11 cellular contexts compared by ENCODE assay signal in the genomic region with DNA sequence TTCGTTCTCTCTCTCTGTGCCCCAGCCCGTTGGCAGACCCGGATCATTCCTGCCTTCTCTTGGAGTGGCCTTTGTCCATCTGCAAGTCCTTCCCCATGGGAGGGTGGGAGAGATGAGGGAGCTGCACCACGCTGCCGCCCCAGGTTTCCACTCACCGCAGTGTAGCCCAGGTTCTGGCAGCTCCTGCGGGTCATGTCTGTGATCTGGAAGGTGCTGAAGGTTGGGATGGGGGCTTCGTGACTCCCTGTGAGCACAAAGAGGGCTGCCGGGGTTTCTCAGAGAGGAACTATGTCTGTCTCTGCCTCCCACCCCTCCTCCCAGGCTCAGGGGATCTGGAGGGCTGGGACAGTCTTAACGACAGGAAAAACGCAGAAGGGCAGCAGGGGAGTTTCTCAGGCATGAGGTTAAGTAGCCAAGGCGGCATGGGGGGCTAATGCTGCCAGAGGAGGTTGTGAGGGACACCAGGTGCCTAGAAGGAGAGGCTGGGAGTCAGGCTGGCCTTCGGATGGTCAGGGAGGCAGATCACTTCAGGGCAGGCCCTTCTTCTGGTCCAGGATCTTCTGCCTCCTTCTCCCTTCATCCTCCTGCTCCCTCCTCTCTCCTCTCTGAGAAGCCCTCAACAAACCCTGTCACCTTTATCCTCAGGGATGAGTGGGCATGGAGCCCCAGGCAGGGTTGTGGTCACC. TPM values are rescaled to one million over a fixed set of nuclear protein-coding genes. Genes with fewer than 3 reads are reported as not detected.
DNase-seq lines count a peak whose midpoint lies in the region; ATAC-seq and TF ChIP-seq lines count a peak whose summit lies in the region.
"Had no signal": no experiment of that assay in that cellular context is flagged by ENCODE, and none has a peak within 500 bp of the region (broad histone marks: within the 10 kb centered on the region; RNA-seq: fewer than 3 reads in every experiment).

No MANE protein-coding gene starts in this region.

- peaks cover 8 to 27% of the 10 kb centered on the region in 2 experiments for H3K27me3 ChIP-seq in mesenchymal stem cell (ENCODE audit: control insufficient read depth in 1 of 2, insufficient read depth in 1 of 2, low read length in 2 of 2)
- H3K27me3 ChIP-seq in thyroid gland, result no peaks in the 10 kb centered on the region

- H3K36me3 ChIP-seq in mesenchymal stem cell (ENCODE audit: control insufficient read depth in 1 of 2, insufficient read depth in 2 of 2, low read depth in 1 of 2, low read length in 2 of 2), result no peaks in the 10 kb centered on the region
- no peaks in the 10 kb centered on the region for H3K36me3 ChIP-seq in thyroid gland
- H3K36me3 ChIP-seq: tibial artery had no signal

- intact Hi-C loops in thyroid gland (cut with DNase I), result no loop called here

- H3K4me1 Mint-ChIP-seq in activated T-cell treated with anti-CD3 and anti-CD28 coated beads, Interleukin-2, amount 50 U/mL, for 24 hours (ENCODE audit: low read depth), result peaks cover 61% of the 10 kb centered on the region

- no peak overlapping the region for H3K4me3 ChIP-seq in mesenchymal stem cell (ENCODE audit: insufficient read depth in 1 of 2, low read depth in 1 of 2, low read length in 2 of 2)
- no peak overlapping the region for H3K4me3 ChIP-seq in thyroid gland (replicated peaks in 1 of 3)
- H3K4me3 ChIP-seq: tibial artery had no signal

- no peak overlapping the region for H2BK15ac ChIP-seq in mesenchymal stem cell (ENCODE audit: low read depth, poor library complexity, severe bottlenecking)

- no peak for TF ChIP-seq CTCF in thyroid gland (IDR thresholded peaks at IDR 0.05)

- H3K79me1 ChIP-seq in mesenchymal stem cell (replicated peaks; ENCODE audit: low read length, poor library complexity, severe bottlenecking), result no peaks in the 10 kb centered on the region

- peak; percentile 57 for DNase-seq in activated T-cell treated with anti-CD3 and anti-CD28 coated beads, Interleukin-2, amount 50 U/mL, for 24 hours
- no peak for DNase-seq in activated T-cell treated with anti-CD3 and anti-CD28 coated beads, Interleukin-2, amount 50 U/mL, for 1 hour
- DNase-seq in activated naive CD4-positive, alpha-beta T cell treated with anti-CD3 and anti-CD28 coated beads, Interleukin-2, amount 50 U/mL, for 72 hours (ENCODE audit: low spot score in 2 of 2), result peak in 1 of 2 donors; percentile 55
- DNase-seq in mesenchymal stem cell (no peak), thyroid gland (no peak), RPMI8226 (no peak), mucosa of gallbladder (ENCODE audit: low spot score) (no peak), DMS79 treated with DMSO at 0.1 percent for 48 hours (lab: John Stamatoyannopoulos, UW) (no peak)

- peak; percentile 4 to 22 for ATAC-seq in activated naive CD4-positive, alpha-beta T cell treated with anti-CD3 and anti-CD28 coated beads, Interleukin-2, amount 50 U/mL, for 72 hours

- H2BK120ac ChIP-seq in mesenchymal stem cell (ENCODE audit: low read depth, low read length), result no peak overlapping the region

- peaks cover 8% of the 10 kb centered on the region for H3K9me3 Mint-ChIP-seq in activated T-cell treated with anti-CD3 and anti-CD28 coated beads, Interleukin-2, amount 50 U/mL, for 24 hours
- H3K9me3 Mint-ChIP-seq in activated naive CD4-positive, alpha-beta T cell treated with anti-CD3 and anti-CD28 coated beads, Interleukin-2, amount 50 U/mL, for 72 hours, result peaks cover 5 to 6% of the 10 kb centered on the region in 2 donors

- peaks cover 56% of the 10 kb centered on the region for H3K36me3 Mint-ChIP-seq in activated T-cell treated with anti-CD3 and anti-CD28 coated beads, Interleukin-2, amount 50 U/mL, for 24 hours (ENCODE audit: low read depth)
- H3K36me3 Mint-ChIP-seq in activated naive CD4-positive, alpha-beta T cell treated with anti-CD3 and anti-CD28 coated beads, Interleukin-2, amount 50 U/mL, for 72 hours, result peaks cover 57 to 67% of the 10 kb centered on the region in 2 donors

- peak overlapping the region in 1 of 2 experiments; percentile 44 for H3K14ac ChIP-seq in mesenchymal stem cell (ENCODE audit: low read length in 2 of 2)

- WGBS in mesenchymal stem cell, result 65% methylated on average over 11 of the region's 13 CpGs
- 65 to 71% methylated on average over 9 to 13 of the region's 13 CpGs for WGBS in thyroid gland, 2 donors

- H3K27me3 Mint-ChIP-seq in activated T-cell treated with anti-CD3 and anti-CD28 coated beads, Interleukin-2, amount 50 U/mL, for 24 hours, result no peaks in the 10 kb centered on the region

- H3K4me2 ChIP-seq in mesenchymal stem cell (ENCODE audit: low read length, poor library complexity, severe bottlenecking), result no peak overlapping the region

- no peak overlapping the region for H3K23ac ChIP-seq in mesenchymal stem cell (ENCODE audit: low read length in 2 of 2)

- H2AFZ ChIP-seq in mesenchymal stem cell (ENCODE audit: low read depth, low read length), result no peak overlapping the region

- no peak overlapping the region for H2AK5ac ChIP-seq in mesenchymal stem cell (ENCODE audit: low read length, severe bottlenecking)

- H3K9me3 ChIP-seq in mesenchymal stem cell (ENCODE audit: control insufficient read depth, low read length) (no peaks in the 10 kb centered on the region), thyroid gland (no peaks in the 10 kb centered on the region)
- H3K9me3 ChIP-seq: tibial artery had no signal

- no peak overlapping the region for H3K4ac ChIP-seq in mesenchymal stem cell (ENCODE audit: low read depth in 1 of 2, low read length in 2 of 2)

- peak overlapping the region in 1 of 2 experiments; percentile 4 for H3K18ac ChIP-seq in mesenchymal stem cell (ENCODE audit: low read depth in 1 of 2, low read length in 2 of 2)

- no peak overlapping the region for H2BK12ac ChIP-seq in mesenchymal stem cell (ENCODE audit: low read length in 2 of 2)

- no peak overlapping the region for H2BK5ac ChIP-seq in mesenchymal stem cell (ENCODE audit: low read depth, low read length, poor library complexity, severe bottlenecking)

- peak overlapping the region; percentile 1 for H3K9ac ChIP-seq in mesenchymal stem cell (ENCODE audit: low read length)

- H4K91ac ChIP-seq in mesenchymal stem cell (ENCODE audit: low read length), result no peak overlapping the region

- H4K8ac ChIP-seq in mesenchymal stem cell (ENCODE audit: low read length), result no peak overlapping the region

- peak overlapping the region; percentile 96 for H3K4me3 Mint-ChIP-seq in activated T-cell treated with anti-CD3 and anti-CD28 coated beads, Interleukin-2, amount 50 U/mL, for 24 hours

- H3K27ac ChIP-seq in mesenchymal stem cell (ENCODE audit: low read length, poor library complexity, severe bottlenecking) (no peak overlapping the region), thyroid gland (peak overlapping the region in 2 of 3 donors; percentile 23 to 55)

- H3K27ac Mint-ChIP-seq in activated T-cell treated with anti-CD3 and anti-CD28 coated beads, Interleukin-2, amount 50 U/mL, for 24 hours, result peak overlapping the region; percentile 99
- peak overlapping the region; percentile 95 to 96 for H3K27ac Mint-ChIP-seq in activated naive CD4-positive, alpha-beta T cell treated with anti-CD3 and anti-CD28 coated beads, Interleukin-2, amount 50 U/mL, for 72 hours

- TF ChIP-seq POLR2A in thyroid gland (IDR thresholded peaks at IDR 0.05), result no peak

- peaks cover 18% of the 10 kb centered on the region for H3K4me1 ChIP-seq in mesenchymal stem cell (ENCODE audit: control insufficient read depth, insufficient read depth, low read depth, low read length)
- peaks cover 10 to 21% of the 10 kb centered on the region in 2 donors for H3K4me1 ChIP-seq in thyroid gland

RNA-seq across cellular contexts. Expression of a gene that starts 0.7 kb away (rescaled TPM):
- 100 to 1,000 TPM; 186 to 215 TPM for total RNA-seq in activated naive CD4-positive, alpha-beta T cell treated with anti-CD3 and anti-CD28 coated beads, Interleukin-2, amount 50 U/mL, for 72 hours
- polyA plus RNA-seq in mesenchymal stem cell (2013, experiment 1 of 2), result not detected
- 0.08 TPM for polyA plus RNA-seq in mesenchymal stem cell (2013, experiment 2 of 2)
- total RNA-seq in thyroid gland (1 to 10 TPM; 1.2 to 3.3 (median 2.0) TPM), mucosa of gallbladder (5.4 TPM)

RNA-seq across cellular contexts. Expression of a gene that starts 42.9 kb away (rescaled TPM):
- total RNA-seq in activated naive CD4-positive, alpha-beta T cell treated with anti-CD3 and anti-CD28 coated beads, Interleukin-2, amount 50 U/mL, for 72 hours, result under 1 TPM; 0.07 to 0.29 TPM
- polyA plus RNA-seq in mesenchymal stem cell (2013, experiment 1 of 2), result not detected
- polyA plus RNA-seq in mesenchymal stem cell (2013, experiment 2 of 2), result not detected
- total RNA-seq in thyroid gland (not detected), mucosa of gallbladder (0.58 TPM)
- total RNA-seq: pulmonary artery endothelial cell had no signal
- polyA plus RNA-seq: AG04450 had no signal

RNA-seq across cellular contexts. Expression of a gene that starts 44.7 kb away (rescaled TPM):
- 1 to 10 TPM; 5.3 to 7.2 TPM for total RNA-seq in activated naive CD4-positive, alpha-beta T cell treated with anti-CD3 and anti-CD28 coated beads, Interleukin-2, amount 50 U/mL, for 72 hours
- not detected for polyA plus RNA-seq in mesenchymal stem cell (2013, experiment 1 of 2)
- not detected for polyA plus RNA-seq in mesenchymal stem cell (2013, experiment 2 of 2)
- total RNA-seq in thyroid gland, result 1 to 10 TPM in 1 of 4 donors, under 1 TPM in 3; 0.11 to 1.2 (median 0.63) TPM
- 3.3 TPM for total RNA-seq in mucosa of gallbladder
- polyA plus RNA-seq: AG04450 had no signal

RNA-seq across cellular contexts. Expression of a gene that starts 48.7 kb away (rescaled TPM):
- total RNA-seq in activated naive CD4-positive, alpha-beta T cell treated with anti-CD3 and anti-CD28 coated beads, Interleukin-2, amount 50 U/mL, for 72 hours, result 10 to 100 TPM; 44.5 to 72.1 TPM
- polyA plus RNA-seq in mesenchymal stem cell (2013, experiment 1 of 2), result 74.5 TPM
- 72.5 TPM for polyA plus RNA-seq in mesenchymal stem cell (2013, experiment 2 of 2)
- total RNA-seq in thyroid gland (10 to 100 TPM; 34.8 to 57.9 (median 43.6) TPM), mucosa of gallbladder (57.8 TPM)

Comparison
In these comparisons a context has a peak if more than half of its experiments do, and no peak if none do; other contexts are left out.
1. RNA of a gene that starts 0.7 kb away (total RNA-seq): 186 to 215 TPM in activated naive CD4-positive, alpha-beta T cell treated with anti-CD3 and anti-CD28 coated beads, Interleukin-2, amount 50 U/mL, for 72 hours; 5.4 TPM in mucosa of gallbladder (single experiment) and 1.2 to 3.3 TPM in thyroid gland; every median in the first group is over 10 times any median in the second.